16 cellular contexts compared by ENCODE assay signal in the genomic region with DNA sequence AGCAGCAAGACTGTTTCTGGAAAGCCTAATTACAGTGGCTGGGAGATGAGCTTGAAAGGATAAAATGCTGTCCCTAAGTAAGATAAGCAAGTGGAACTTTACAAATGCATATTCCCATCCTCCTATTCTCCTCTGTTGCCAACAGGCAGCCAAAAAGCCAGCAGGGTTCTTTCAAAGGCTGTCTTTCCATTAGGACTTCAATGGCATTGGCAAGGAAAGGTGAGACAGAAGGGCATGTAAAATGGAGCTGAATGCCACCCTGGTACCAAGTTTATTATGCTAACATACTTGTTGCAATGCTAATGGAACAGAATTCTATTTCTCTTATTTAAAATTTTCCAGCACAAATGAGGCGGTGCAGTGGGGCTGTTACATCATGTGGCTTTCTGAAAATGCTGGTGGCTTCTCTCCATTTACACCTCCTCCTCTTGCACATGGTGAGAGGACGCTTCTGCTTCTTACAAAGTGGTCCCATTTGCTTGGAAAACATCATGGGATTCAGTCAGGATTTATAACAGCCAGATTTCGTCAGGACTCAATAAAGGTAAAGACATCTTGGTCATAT.
DNase-seq lines count a peak whose midpoint lies in the region; TF ChIP-seq lines count a peak whose summit lies in the region.
"Had no signal": no experiment of that assay in that cellular context is flagged by ENCODE, and none has a peak within 500 bp of the region (broad histone marks: within the 10 kb centered on the region; RNA-seq: fewer than 3 reads in every experiment).

No MANE protein-coding gene starts in this region.

- peak overlapping the region; percentile 20 for H3K27ac ChIP-seq in temporal lobe (ENCODE audit: low read depth, low read length)
- H3K27ac ChIP-seq: 22Rv1, A549, BLaER1 had no signal

- H3K36me3 ChIP-seq in H7 (replicated peaks; ENCODE audit: control insufficient read depth, insufficient read depth, low read length), result no peaks in the 10 kb centered on the region
- H3K36me3 ChIP-seq: BLaER1, HAP-1 had no signal

- H3K4me3 ChIP-seq in H7 (ENCODE audit: insufficient read depth, low read depth, low read length), result no peak overlapping the region
- H3K4me3 ChIP-seq: A549, BLaER1, HAP-1 had no signal

- no peak for TF ChIP-seq CTCF in GM20000 (IDR thresholded peaks at IDR 0.05; ENCODE audit: extremely low read depth, missing control alignments)

- no peaks in the 10 kb centered on the region for H3K27me3 ChIP-seq in H7 (ENCODE audit: control insufficient read depth, insufficient read depth, low read length)
- H3K27me3 ChIP-seq: BLaER1 had no signal

- DNase-seq in Ammon's horn (ENCODE audit: low spot score) (peak; percentile 62), cerebellar nuclear complex (lab: John Stamatoyannopoulos, UW) (peak; percentile 41 to 67), inferior parietal cortex (ENCODE audit: extremely low spot score) (peak; percentile 55), GM20000 (ENCODE audit: low spot score) (no peak), NCI-H510A (lab: John Stamatoyannopoulos, UW) (no peak), H7 (no peak)
- DNase-seq: AML-193; CD4-positive, alpha-beta memory T cell; DMS153; DMS79; GF-D8 had no signal

Comparison
In these comparisons a context has a peak if more than half of its experiments do, and no peak if none do; other contexts are left out.
1. DNase-seq: peak in Ammon's horn (single experiment), cerebellar nuclear complex (2 of 2) and inferior parietal cortex (single experiment); none in GM20000 (single experiment), NCI-H510A (single experiment) and H7 (single experiment).